Comparison of ENCODE assay signal across 12 cellular contexts in the genomic region with DNA sequence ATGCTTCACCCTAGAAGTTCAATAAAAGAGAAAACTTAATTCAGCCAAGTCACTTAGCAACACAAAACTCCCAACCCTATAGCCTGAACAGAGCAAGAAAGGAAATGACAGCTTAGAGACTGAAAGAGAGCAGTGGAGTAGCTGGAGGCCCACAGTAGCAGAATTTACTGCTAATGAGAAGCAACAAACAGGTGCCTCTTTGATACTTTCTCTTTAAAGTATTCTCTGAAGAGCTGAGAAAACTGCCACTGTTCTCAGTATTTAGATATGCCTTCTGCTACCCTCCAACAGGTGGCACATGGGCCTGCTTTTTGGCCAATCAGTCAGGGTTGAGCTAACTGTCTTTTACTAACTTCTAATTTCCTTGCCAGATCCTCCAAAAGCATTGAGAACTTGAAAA.
A peak's percentile ranks its signal among the peaks of the same experiment; 100 is the strongest.
DNase-seq lines count a peak whose midpoint lies in the region; ATAC-seq and TF ChIP-seq lines count a peak whose summit lies in the region.
"Had no signal": no experiment of that assay in that cellular context is flagged by ENCODE, and none has a peak within 500 bp of the region (broad histone marks: within the 10 kb centered on the region; RNA-seq: fewer than 3 reads in every experiment).

No MANE protein-coding gene starts in this region.

- no peaks in the 10 kb centered on the region for H3K27me3 ChIP-seq in OCI-LY3 (ENCODE audit: low read depth, low read length)

- no peaks in the 10 kb centered on the region for H3K79me2 ChIP-seq in OCI-LY3 (ENCODE audit: low read length)

- H3K27ac ChIP-seq in OCI-LY3 (ENCODE audit: low read length), result no peak overlapping the region
- H3K27ac ChIP-seq: BLaER1 treated with 17β-estradiol and CSF1 and Interleukin-3, amounts not matched to agents 10 nM and 100 nM; skin epidermis; stomach had no signal

- H3K4me2 ChIP-seq in OCI-LY3 (ENCODE audit: low read length), result no peak overlapping the region

- H3K4me3 ChIP-seq in OCI-LY3 (ENCODE audit: low read length), result no peak overlapping the region
- H3K4me3 ChIP-seq: BLaER1 treated with 17β-estradiol and CSF1 and Interleukin-3, amounts not matched to agents 10 nM and 100 nM; skin epidermis; stomach had no signal

- no peaks in the 10 kb centered on the region for H3K9me3 ChIP-seq in OCI-LY3 (ENCODE audit: insufficient read depth, low read length)
- H3K9me3 ChIP-seq: BLaER1 treated with 17β-estradiol and CSF1 and Interleukin-3, amounts not matched to agents 10 nM and 100 nM; stomach had no signal

- no peak overlapping the region for H3K9ac ChIP-seq in OCI-LY3 (ENCODE audit: low read length)
- H3K9ac ChIP-seq: BLaER1 treated with 17β-estradiol and CSF1 and Interleukin-3, amounts not matched to agents 10 nM and 100 nM had no signal

- TF ChIP-seq CTCF in OCI-LY3 (IDR thresholded peaks at IDR 0.05; ENCODE audit: low read depth, low read length), result peak; percentile 49

- no peak overlapping the region for H2AFZ ChIP-seq in OCI-LY3 (ENCODE audit: low read depth, low read length)

- no peaks in the 10 kb centered on the region for H4K20me1 ChIP-seq in OCI-LY3 (ENCODE audit: insufficient read depth, low read length)

- peak; percentile 85 for ATAC-seq in HG02588 (IDR thresholded peaks at IDR 0.05; ENCODE audit: unreplicated experiment)

- no peaks in the 10 kb centered on the region for H3K36me3 ChIP-seq in OCI-LY3 (replicated peaks; ENCODE audit: low read depth, low read length)
- H3K36me3 ChIP-seq: BLaER1 treated with 17β-estradiol and CSF1 and Interleukin-3, amounts not matched to agents 10 nM and 100 nM; stomach had no signal

- H3K4me1 ChIP-seq in OCI-LY3 (ENCODE audit: low read length), result no peaks in the 10 kb centered on the region
- H3K4me1 ChIP-seq: stomach had no signal

- peak; percentile 2 to 70 (median 38) for DNase-seq in stimulated activated naive CD4-positive, alpha-beta T cell (lab: John Stamatoyannopoulos, UW)
- no peak for DNase-seq in stimulated activated naive CD4-positive, alpha-beta T cell treated with Interleukin-2 at 50 U/mL for 16 hours (lab: John Stamatoyannopoulos, UW)
- DNase-seq in activated gamma-delta T cell (lab: John Stamatoyannopoulos, UW), result no peak
- no peak for DNase-seq in NCI-H526 treated with DMSO at 0.1 percent for 48 hours (lab: John Stamatoyannopoulos, UW)
- no peak for DNase-seq in RKO (ENCODE audit: low spot score)
- DNase-seq in KG1 (lab: John Stamatoyannopoulos, UW), result no peak
- DNase-seq: foreskin melanocyte, stomach had no signal

Comparison
In these comparisons a context has a peak if more than half of its experiments do, and no peak if none do; other contexts are left out.
1. DNase-seq: peak in stimulated activated naive CD4-positive, alpha-beta T cell (6 of 6); none in stimulated activated naive CD4-positive, alpha-beta T cell treated with Interleukin-2 at 50 U/mL for 16 hours (single experiment), activated gamma-delta T cell (single experiment), NCI-H526 treated with DMSO at 0.1 percent for 48 hours (single experiment), RKO (single experiment) and KG1 (single experiment).